In the genomic region with DNA sequence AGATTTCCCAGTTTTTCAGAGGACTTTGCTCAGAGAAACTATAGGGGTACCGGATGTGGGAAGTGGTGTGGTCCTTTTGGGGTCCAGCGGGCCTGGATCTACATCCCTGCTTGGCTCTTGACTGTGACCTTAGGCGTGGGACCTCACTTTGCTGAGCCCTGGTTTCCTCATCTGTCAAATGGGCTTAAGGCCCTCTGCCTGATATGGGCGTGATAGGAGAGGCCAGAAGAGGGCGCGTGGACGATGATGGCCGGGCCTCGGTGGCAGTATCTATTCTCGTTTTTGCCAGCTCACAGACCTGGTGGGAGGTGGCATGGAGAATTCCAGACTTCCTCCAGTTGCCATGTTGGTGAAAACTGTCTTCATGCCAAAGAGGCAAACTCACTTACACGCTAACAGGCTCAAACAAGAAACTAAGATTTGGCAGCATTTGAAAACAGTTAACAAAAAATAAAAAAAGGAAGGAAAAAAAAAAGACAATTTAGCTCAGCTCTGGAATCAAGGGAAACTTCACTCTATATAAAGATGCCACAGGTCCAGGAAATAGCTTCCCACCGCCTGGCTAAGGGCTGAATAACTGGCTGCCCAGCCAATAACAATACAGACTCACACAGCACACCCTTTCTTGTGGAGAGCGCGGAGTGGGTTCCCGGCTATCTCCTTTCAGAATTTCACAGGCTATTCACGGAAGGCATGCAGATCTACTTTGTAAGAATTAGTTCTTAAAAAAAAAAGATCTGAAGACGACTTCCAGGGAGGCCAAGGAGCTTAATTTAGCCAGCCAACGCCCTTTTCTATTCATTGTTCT, we compare ENCODE assay signal across 8 cellular contexts. TPM values are rescaled to one million over a fixed set of nuclear protein-coding genes. Genes with fewer than 3 reads are reported as not detected.
DNase-seq lines count a peak whose midpoint lies in the region; ATAC-seq and TF ChIP-seq lines count a peak whose summit lies in the region.

No MANE protein-coding gene starts in this region.

- H3K27me3 ChIP-seq in right lobe of liver = no peaks in the 10 kb centered on the region
- H3K27me3 ChIP-seq in transverse colon = no peaks in the 10 kb centered on the region

- TF ChIP-seq EP300 in transverse colon (IDR thresholded peaks at IDR 0.05; ENCODE audit: low read depth) = no peak

- H3K9me3 ChIP-seq in right lobe of liver (no peaks in the 10 kb centered on the region), transverse colon (no peaks in the 10 kb centered on the region)

- H3K36me3 ChIP-seq in right lobe of liver = no peaks in the 10 kb centered on the region
- H3K36me3 ChIP-seq in transverse colon = no peaks in the 10 kb centered on the region

- no peak for ATAC-seq in right lobe of liver
- no peak for ATAC-seq in GM21529 (IDR thresholded peaks at IDR 0.05; ENCODE audit: unreplicated experiment)
- ATAC-seq in HG03521 (IDR thresholded peaks at IDR 0.05; ENCODE audit: unreplicated experiment) = no peak

- H3K4me1 ChIP-seq in right lobe of liver (no peaks in the 10 kb centered on the region), transverse colon (peaks cover 8 to 46% (median 33%) of the 10 kb centered on the region in 4 donors)

- 75% methylated on average over 12 of the region's 18 CpGs for WGBS in right lobe of liver (ENCODE audit: insufficient coverage, low coverage, low lambda C conversion rate, missing lambda C conversion rate)
- WGBS in transverse colon (ENCODE audit: low coverage in 1 of 2), 2 donors = 35 to 40% methylated on average over 5 to 18 of the region's 18 CpGs

- H3K27ac ChIP-seq in cingulate gyrus (ENCODE audit: low read depth, low read length) (peak overlapping the region; percentile 79), right lobe of liver (no peak overlapping the region), transverse colon (peak overlapping the region; percentile 89 to 96 (median 92))

- TF ChIP-seq CTCF in AG09309 (IDR thresholded peaks at IDR 0.05; ENCODE audit: control insufficient read depth, insufficient read depth, low read depth, low read length, missing control alignments) (peak; percentile 7), right lobe of liver (IDR thresholded peaks at IDR 0.05) (no peak), transverse colon (IDR thresholded peaks at IDR 0.05) (no peak)

- H3K4me3 ChIP-seq in AG09309 (ENCODE audit: control insufficient read depth, low read depth, low read length) = peak overlapping the region; percentile 67
- H3K4me3 ChIP-seq in right lobe of liver = peak overlapping the region in 2 of 3 donors; percentile 76 to 81
- H3K4me3 ChIP-seq in transverse colon = peak overlapping the region in 3 of 4 donors; percentile 88 to 97 (median 94)

- intact Hi-C loops in right lobe of liver (cut with DNase I) (no loop called here), transverse colon (cut with DNase I; ENCODE audit: low total_unique reads) (loop anchor here (5.0 kb wide), 2 partner anchors 35 to 70 kb away; no protein-coding TSS in a partner anchor)

- TF ChIP-seq POLR2A in right lobe of liver (IDR thresholded peaks at IDR 0.05) (no peak), transverse colon (IDR thresholded peaks at IDR 0.05) (peak; percentile 22)

- in situ Hi-C loops in transverse colon (cut with MboI; ENCODE audit: low pct_ligation_motif_present in 1 of 4, low pct_unique_long_range_greater_than_20kb in 1 of 4, low sequenced_read_pairs in 3 of 4) = loop anchor here in 2 of 4 donors (25.0 kb wide), 1 partner anchor 485 kb away; no protein-coding TSS in a partner anchor

- DNase-seq in AG09309 (ENCODE audit: low read depth) (peak; percentile 39), LHCN-M2 (ENCODE audit: low read depth) (peak; percentile 76), right lobe of liver (no peak), transverse colon (peak; percentile 29), NCI-H128 (lab: John Stamatoyannopoulos, UW; ENCODE audit: unreplicated experiment) (no peak)

RNA-seq across cellular contexts. Expression of a gene that starts 1.7 kb away (rescaled TPM):
- 23.1 and 25.9 TPM in 2 replicates for total RNA-seq in LHCN-M2 (2014; rRNA removed)
- 36.7 TPM for polyA plus RNA-seq in LHCN-M2 (2012)
- total RNA-seq in right lobe of liver = 1 to 10 TPM; 2.5 to 6.8 (median 5.2) TPM
- total RNA-seq in transverse colon = 10 to 100 TPM; 10.2 to 26.6 (median 14.6) TPM

Comparison
In these comparisons a context has a peak if more than half of its experiments do, and no peak if none do; other contexts are left out.
1. DNase-seq: peak in AG09309 (single experiment), LHCN-M2 (single experiment) and transverse colon (single experiment); none in right lobe of liver (0 of 3) and NCI-H128 (single experiment).
2. H3K27ac ChIP-seq: peak in cingulate gyrus (single experiment) and transverse colon (4 of 4); none in right lobe of liver (0 of 3).
3. Peak in every context shown above with its lines, with median percentiles within 50 percentile points of each other: H3K4me3 ChIP-seq.